ENCODE assay signal across 17 cellular contexts in the genomic region with DNA sequence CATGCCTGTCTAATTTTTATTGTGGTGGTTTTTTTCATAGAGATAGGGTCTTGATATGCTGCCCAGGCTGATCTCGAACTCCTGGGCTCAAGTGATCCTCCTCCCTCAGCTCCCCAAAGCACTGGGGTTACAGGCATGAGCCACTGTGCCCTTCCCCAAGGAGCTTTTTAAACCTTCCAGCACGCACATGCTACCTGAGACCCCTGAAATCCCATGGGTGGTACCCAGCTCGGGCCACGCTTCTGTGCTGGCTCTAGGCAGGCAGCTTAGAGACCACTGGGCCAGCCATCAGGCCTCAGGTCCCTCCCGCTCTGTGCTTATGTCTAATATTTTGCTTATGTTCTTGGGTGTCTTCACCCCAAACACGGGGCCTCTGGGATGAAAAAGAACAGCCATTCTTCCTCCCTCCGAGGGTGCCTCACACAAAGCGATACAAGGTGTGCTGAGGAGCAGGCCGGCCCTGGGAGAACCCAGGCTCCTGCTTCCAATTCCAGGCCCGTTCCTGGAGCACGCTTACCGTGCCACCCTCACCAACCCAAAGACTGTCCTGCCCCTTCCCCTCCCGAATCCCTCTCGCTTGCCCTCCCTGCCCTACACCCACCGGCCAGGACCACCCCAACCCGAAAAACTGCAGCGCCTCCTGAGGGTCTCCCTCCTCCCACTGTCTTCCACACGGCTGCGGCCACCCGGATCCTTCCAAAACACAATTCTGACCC. TPM values are rescaled to one million over a fixed set of nuclear protein-coding genes. Genes with fewer than 3 reads are reported as not detected.
DNase-seq lines count a peak whose midpoint lies in the region; ATAC-seq and TF ChIP-seq lines count a peak whose summit lies in the region.
"Had no signal": no experiment of that assay in that cellular context is flagged by ENCODE, and none has a peak within 500 bp of the region (broad histone marks: within the 10 kb centered on the region; RNA-seq: fewer than 3 reads in every experiment).

No MANE protein-coding gene starts in this region.

- no peak for TF ChIP-seq EP300 in sigmoid colon (IDR thresholded peaks at IDR 0.05)

- H3K4me3 Mint-ChIP-seq in brain = no peak overlapping the region

- intact Hi-C loops in sigmoid colon (cut with DNase I) = no loop called here

- ATAC-seq in GM19023 (IDR thresholded peaks at IDR 0.05; ENCODE audit: unreplicated experiment) = no peak
- ATAC-seq: left lobe of liver, pancreas had no signal

- 89 to 93% methylated on average over 20 of the region's 20 CpGs for WGBS in sigmoid colon, 2 donors

- peaks cover 0 to 4% (median 0%) of the 10 kb centered on the region in 5 experiments for H3K9me3 Mint-ChIP-seq in brain

- H3K36me3 ChIP-seq in H7 (replicated peaks; ENCODE audit: control insufficient read depth, insufficient read depth, low read length) (no peaks in the 10 kb centered on the region), sigmoid colon (no peaks in the 10 kb centered on the region)
- H3K36me3 ChIP-seq: adrenal gland, cardiac muscle cell, esophagus squamous epithelium, pancreas, WERI-Rb-1 had no signal

- DNase-seq in activated effector memory CD4-positive, alpha-beta T cell treated with anti-CD3 and anti-CD28 coated beads, Interleukin-2, amount 50 U/mL, for 16 hours = peak; percentile 53
- DNase-seq in activated effector memory CD4-positive, alpha-beta T cell treated with Interleukin-2 at 50 U/mL for 16 hours = no peak
- DNase-seq in H7 (peak; percentile 47), sigmoid colon (peak; percentile 37), NCI-H128 (lab: John Stamatoyannopoulos, UW; ENCODE audit: unreplicated experiment) (no peak), NCI-H748 (lab: John Stamatoyannopoulos, UW; ENCODE audit: unreplicated experiment) (no peak)
- DNase-seq: esophagus squamous epithelium, HCEC 1CT, NCI-H2029, NCI-H446, WERI-Rb-1 had no signal

- H3K27ac Mint-ChIP-seq in brain = peak overlapping the region in 3 of 5 experiments; percentile 37 to 61 (median 48)

- peaks cover 6% of the 10 kb centered on the region for H3K27me3 Mint-ChIP-seq in brain

- H3K27me3 ChIP-seq in H7 (ENCODE audit: control insufficient read depth, insufficient read depth, low read length) = no peaks in the 10 kb centered on the region
- peaks cover 0 to 4% (median 0%) of the 10 kb centered on the region in 3 donors for H3K27me3 ChIP-seq in sigmoid colon
- H3K27me3 ChIP-seq: adrenal gland, cardiac muscle cell, pancreas had no signal

- no peak overlapping the region for H3K27ac ChIP-seq in sigmoid colon
- H3K27ac ChIP-seq: adrenal gland, cardiac muscle cell, esophagus squamous epithelium, pancreas, WERI-Rb-1 had no signal

- H3K4me3 ChIP-seq in H7 (ENCODE audit: insufficient read depth, low read depth, low read length) = no peak overlapping the region
- H3K4me3 ChIP-seq in sigmoid colon = no peak overlapping the region
- H3K4me3 ChIP-seq: adrenal gland, cardiac muscle cell, esophagus squamous epithelium, pancreas had no signal

- TF ChIP-seq POLR2A in sigmoid colon (IDR thresholded peaks at IDR 0.05) = no peak

- H3K4me1 Mint-ChIP-seq in brain = peaks cover 64% of the 10 kb centered on the region

- H3K9me3 ChIP-seq in sigmoid colon = no peaks in the 10 kb centered on the region
- H3K9me3 ChIP-seq: adrenal gland, esophagus squamous epithelium, pancreas had no signal

- H3K4me1 ChIP-seq in sigmoid colon = no peaks in the 10 kb centered on the region
- H3K4me1 ChIP-seq: pancreas had no signal

- TF ChIP-seq CTCF in brain (conservative IDR thresholded peaks at IDR 0.05) (no peak), sigmoid colon (IDR thresholded peaks at IDR 0.05) (no peak)

- no peaks in the 10 kb centered on the region for H3K36me3 Mint-ChIP-seq in brain

RNA-seq across cellular contexts. Expression of a gene that starts 10.9 kb away (rescaled TPM):
- total RNA-seq in H7 (2014; rRNA removed; shearing (Covaris generic)) = 1.3 TPM in 2 replicates
- 189 TPM for polyA plus RNA-seq in brain (ENCODE audit: insufficient read depth, low read depth, low replicate concordance)
- 1 to 10 TPM; 5.8 to 10.0 (median 8.5) TPM for total RNA-seq in sigmoid colon
- polyA plus RNA-seq in sigmoid colon = 10 to 100 TPM in 1 of 3 donors, 1 to 10 TPM in 1, under 1 TPM in 1; 0.60 to 59.5 (median 2.8) TPM

Comparison
In these comparisons a context has a peak if more than half of its experiments do, and no peak if none do; other contexts are left out.
1. DNase-seq: peak in activated effector memory CD4-positive, alpha-beta T cell treated with anti-CD3 and anti-CD28 coated beads, Interleukin-2, amount 50 U/mL, for 16 hours (single experiment), H7 (single experiment) and sigmoid colon (single experiment); none in activated effector memory CD4-positive, alpha-beta T cell treated with Interleukin-2 at 50 U/mL for 16 hours (single experiment), NCI-H128 (single experiment) and NCI-H748 (single experiment).